Comparison of ENCODE assay signal across 16 cellular contexts in genomic region chr7:135095450-135095849, GRCh38. TPM values are rescaled to one million over a fixed set of nuclear protein-coding genes. Genes with fewer than 3 reads are reported as not detected.
"Had no signal": no experiment of that assay in that cellular context is flagged by ENCODE, and none has a peak within 500 bp of the region (broad histone marks: within the 10 kb centered on the region; RNA-seq: fewer than 3 reads in every experiment).

No MANE protein-coding gene starts in this region.

- DNase-seq: colonic mucosa; erythroblast; foreskin keratinocyte; kidney; left colon; left ventricle myocardium superior; mesendoderm; naive thymus-derived CD4-positive, alpha-beta T cell; stimulated activated CD4-positive, alpha-beta T cell treated with anti-CD3 and anti-CD28 coated beads, Interleukin-4, amount 100 ng/mL, for 1 hour; stimulated activated CD8-positive, alpha-beta memory T cell treated with anti-CD3 and anti-CD28 coated beads, Interleukin-4, amount 100 ng/mL, for 48 hours; stimulated activated naive CD8-positive, alpha-beta T cell treated with anti-CD3 and anti-CD28 coated beads, Interleukin-15, Interleukin-2, amounts not matched to agents 100 U/mL and 50 U/mL, for 24 hours; thyroid gland had no signal

- H3K27me3 Mint-ChIP-seq: type B pancreatic cell had no signal

- H3K9me3 Mint-ChIP-seq: type B pancreatic cell had no signal

- ATAC-seq: foreskin keratinocyte; left colon; left ventricle myocardium superior; naive thymus-derived CD4-positive, alpha-beta T cell; stimulated activated effector memory CD8-positive, alpha-beta T cell treated with anti-CD3 and anti-CD28 coated beads, Interleukin-12 subunit alpha, Interleukin-12 subunit beta, amount 100 ng/mL, for 72 hours; stimulated activated naive CD8-positive, alpha-beta T cell treated with anti-CD3 and anti-CD28 coated beads, Interleukin-15, Interleukin-2, amounts not matched to agents 100 U/mL and 50 U/mL, for 24 hours had no signal

- H3K27ac Mint-ChIP-seq: naive thymus-derived CD4-positive, alpha-beta T cell; stimulated activated effector memory CD8-positive, alpha-beta T cell treated with anti-CD3 and anti-CD28 coated beads, Interleukin-12 subunit alpha, Interleukin-12 subunit beta, amount 100 ng/mL, for 72 hours; type B pancreatic cell had no signal

- H3K4me3 Mint-ChIP-seq: naive thymus-derived CD4-positive, alpha-beta T cell; stimulated activated effector memory CD8-positive, alpha-beta T cell treated with anti-CD3 and anti-CD28 coated beads, Interleukin-12 subunit alpha, Interleukin-12 subunit beta, amount 100 ng/mL, for 72 hours; type B pancreatic cell had no signal

- H3K36me3 Mint-ChIP-seq: stimulated activated effector memory CD8-positive, alpha-beta T cell treated with anti-CD3 and anti-CD28 coated beads, Interleukin-12 subunit alpha, Interleukin-12 subunit beta, amount 100 ng/mL, for 72 hours; type B pancreatic cell had no signal

- H3K4me1 Mint-ChIP-seq: stimulated activated effector memory CD8-positive, alpha-beta T cell treated with anti-CD3 and anti-CD28 coated beads, Interleukin-12 subunit alpha, Interleukin-12 subunit beta, amount 100 ng/mL, for 72 hours had no signal

- FAIRE-seq: kidney had no signal

RNA-seq across cellular contexts. Expression of gene TMEM140, which starts 52.4 kb away (rescaled TPM):
- total RNA-seq: foreskin keratinocyte, osteocyte, smooth muscle cell had no signal
